ENCODE assay signal across 7 cellular contexts in the genomic region with DNA sequence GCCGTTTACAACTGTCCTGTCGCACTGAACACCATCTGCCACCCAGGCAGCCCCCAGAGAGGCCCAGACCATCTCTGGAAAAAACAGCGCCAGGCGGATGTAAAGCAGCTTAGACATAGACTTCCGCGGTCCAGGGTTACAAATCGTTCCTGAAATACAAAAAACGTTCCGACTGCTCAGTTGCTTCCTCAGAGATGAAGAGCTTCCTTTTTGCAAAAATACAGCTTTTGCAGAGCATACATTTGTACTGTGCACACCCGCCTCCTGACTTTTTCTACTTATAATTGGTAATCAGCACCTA. TPM values are rescaled to one million over a fixed set of nuclear protein-coding genes. Genes with fewer than 3 reads are reported as not detected.
DNase-seq lines count a peak whose midpoint lies in the region; ATAC-seq and TF ChIP-seq lines count a peak whose summit lies in the region.

No MANE protein-coding gene starts in this region.

- peaks cover 6% of the 10 kb centered on the region for H3K9me3 Mint-ChIP-seq in glutamatergic neuron (ENCODE audit: unreplicated experiment)
- no peaks in the 10 kb centered on the region for H3K9me3 Mint-ChIP-seq in stimulated activated naive CD8-positive, alpha-beta T cell treated with anti-CD3 and anti-CD28 coated beads, Interleukin-15, Interleukin-2, amounts not matched to agents 100 ng/mL and 50 ng/mL, for 24 hours

- H3K36me3 Mint-ChIP-seq in glutamatergic neuron (ENCODE audit: unreplicated experiment): no peaks in the 10 kb centered on the region
- H3K36me3 Mint-ChIP-seq in stimulated activated naive CD8-positive, alpha-beta T cell treated with anti-CD3 and anti-CD28 coated beads, Interleukin-15, Interleukin-2, amounts not matched to agents 100 ng/mL and 50 ng/mL, for 24 hours (ENCODE audit: low read depth): peaks cover 29% of the 10 kb centered on the region

- peaks cover 29% of the 10 kb centered on the region for H3K4me1 Mint-ChIP-seq in glutamatergic neuron (ENCODE audit: low read depth, unreplicated experiment)
- H3K4me1 Mint-ChIP-seq in stimulated activated naive CD8-positive, alpha-beta T cell treated with anti-CD3 and anti-CD28 coated beads, Interleukin-15, Interleukin-2, amounts not matched to agents 100 ng/mL and 50 ng/mL, for 24 hours (ENCODE audit: low read depth): peaks cover 43% of the 10 kb centered on the region

- H3K27me3 Mint-ChIP-seq in glutamatergic neuron (ENCODE audit: unreplicated experiment): peaks cover 1% of the 10 kb centered on the region
- H3K27me3 Mint-ChIP-seq in stimulated activated naive CD8-positive, alpha-beta T cell treated with anti-CD3 and anti-CD28 coated beads, Interleukin-15, Interleukin-2, amounts not matched to agents 100 ng/mL and 50 ng/mL, for 24 hours: no peaks in the 10 kb centered on the region

- no peak for TF ChIP-seq CTCF in glutamatergic neuron (IDR thresholded peaks at IDR 0.05; ENCODE audit: partially characterized antibody, unreplicated experiment)

- ATAC-seq in HG03342 (IDR thresholded peaks at IDR 0.05; ENCODE audit: unreplicated experiment) (peak; percentile 40), GM21529 (IDR thresholded peaks at IDR 0.05; ENCODE audit: unreplicated experiment) (no peak), GM21515 (IDR thresholded peaks at IDR 0.05; ENCODE audit: unreplicated experiment) (no peak)

- in situ Hi-C loops in ACHN (cut with HindIII; ENCODE audit: low pct_ligation_motif_present, low pct_unique_long_range_greater_than_20kb, low sequenced_read_pairs): no loop called here

- H3K4me3 Mint-ChIP-seq in glutamatergic neuron (ENCODE audit: unreplicated experiment): peak overlapping the region; percentile 76
- peak overlapping the region; percentile 66 for H3K4me3 Mint-ChIP-seq in stimulated activated naive CD8-positive, alpha-beta T cell treated with anti-CD3 and anti-CD28 coated beads, Interleukin-15, Interleukin-2, amounts not matched to agents 100 ng/mL and 50 ng/mL, for 24 hours

- peak overlapping the region; percentile 96 for H3K27ac Mint-ChIP-seq in glutamatergic neuron (ENCODE audit: unreplicated experiment)
- H3K27ac Mint-ChIP-seq in stimulated activated naive CD8-positive, alpha-beta T cell treated with anti-CD3 and anti-CD28 coated beads, Interleukin-15, Interleukin-2, amounts not matched to agents 100 ng/mL and 50 ng/mL, for 24 hours: peak overlapping the region; percentile 74

- peak; percentile 9 for DNase-seq in T-helper 9 cell
- peak; percentile 82 for DNase-seq in glutamatergic neuron
- DNase-seq in ACHN: no peak

RNA-seq across cellular contexts. Expression of a gene that starts 11.4 kb away (rescaled TPM):
- total RNA-seq in glutamatergic neuron (ENCODE audit: unreplicated experiment): 63.2 TPM

RNA-seq across cellular contexts. Expression of a gene that starts 47.6 kb away (rescaled TPM):
- 56.1 TPM for total RNA-seq in glutamatergic neuron (ENCODE audit: unreplicated experiment)
